ENCODE assay signal across 8 cellular contexts in the genomic region with DNA sequence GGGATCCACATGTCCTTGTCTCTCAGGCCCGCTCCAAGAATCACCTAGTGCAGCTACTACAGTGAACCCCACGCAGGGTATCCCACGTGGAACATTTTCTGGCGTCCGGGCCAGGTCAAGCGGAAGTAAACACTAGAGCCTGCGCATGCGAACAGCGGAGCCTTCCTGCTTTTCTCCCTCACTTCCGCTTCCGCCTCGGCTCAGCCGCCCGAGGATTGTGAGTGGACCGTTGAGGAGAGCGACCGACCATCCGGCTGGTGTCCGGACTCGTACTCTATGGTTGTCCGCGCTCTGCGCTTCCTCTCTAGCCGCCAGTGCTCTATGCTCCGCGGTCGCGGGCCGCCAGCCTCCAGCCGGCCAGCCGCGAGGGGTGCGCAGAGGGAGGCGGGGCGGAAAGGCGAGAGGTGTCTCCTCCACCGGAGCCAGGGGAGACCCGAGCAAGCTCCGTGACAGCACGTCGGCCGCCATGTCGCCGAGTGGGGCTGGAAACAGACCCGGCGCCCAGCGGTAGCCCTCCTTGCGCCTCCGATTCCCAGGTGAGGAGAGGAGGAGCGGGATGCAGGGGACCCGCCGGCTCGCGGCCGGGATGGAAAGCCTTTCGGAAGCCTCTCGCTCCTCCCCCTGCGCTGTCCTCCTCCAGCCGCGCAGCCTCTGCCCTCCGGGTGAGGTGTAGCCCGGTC. TPM values are rescaled to one million over a fixed set of nuclear protein-coding genes. Genes with fewer than 3 reads are reported as not detected.
DNase-seq lines count a peak whose midpoint lies in the region; ATAC-seq and TF ChIP-seq lines count a peak whose summit lies in the region.

A gene with protein sequence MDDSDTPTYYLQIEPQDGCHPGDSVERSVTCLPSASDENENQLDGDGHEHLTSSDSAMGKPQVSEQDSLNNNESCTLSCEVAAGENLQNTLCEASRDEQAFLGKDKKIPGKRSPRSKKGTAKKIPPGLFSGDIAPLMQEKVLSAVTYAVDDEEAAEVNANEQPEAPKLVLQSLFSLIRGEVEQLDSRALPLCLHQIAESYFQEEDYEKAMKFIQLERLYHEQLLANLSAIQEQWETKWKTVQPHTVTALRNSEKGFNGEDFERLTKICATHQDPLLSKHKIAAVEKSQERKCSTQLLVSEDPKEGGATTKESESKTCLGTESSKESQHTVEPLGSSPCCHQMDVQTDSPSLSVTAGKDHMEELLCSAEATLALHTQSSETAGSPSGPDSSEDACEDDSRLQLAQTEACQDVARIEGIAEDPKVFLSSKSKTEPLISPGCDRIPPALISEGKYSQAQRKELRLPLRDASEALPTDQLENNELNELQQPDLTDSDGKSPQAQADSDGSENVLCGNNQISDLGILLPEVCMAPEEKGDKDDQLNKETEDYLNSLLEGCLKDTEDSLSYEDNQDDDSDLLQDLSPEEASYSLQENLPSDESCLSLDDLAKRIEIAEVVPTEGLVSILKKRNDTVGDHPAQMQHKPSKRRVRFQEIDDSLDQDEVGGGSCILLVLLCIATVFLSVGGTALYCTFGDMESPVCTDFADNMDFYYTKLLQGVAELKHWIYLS (plus strand): TSS at position 329 of the 680 bp plus-strand sequence. CDS start 25,107 bp downstream, outside the sequence.
A gene with protein sequence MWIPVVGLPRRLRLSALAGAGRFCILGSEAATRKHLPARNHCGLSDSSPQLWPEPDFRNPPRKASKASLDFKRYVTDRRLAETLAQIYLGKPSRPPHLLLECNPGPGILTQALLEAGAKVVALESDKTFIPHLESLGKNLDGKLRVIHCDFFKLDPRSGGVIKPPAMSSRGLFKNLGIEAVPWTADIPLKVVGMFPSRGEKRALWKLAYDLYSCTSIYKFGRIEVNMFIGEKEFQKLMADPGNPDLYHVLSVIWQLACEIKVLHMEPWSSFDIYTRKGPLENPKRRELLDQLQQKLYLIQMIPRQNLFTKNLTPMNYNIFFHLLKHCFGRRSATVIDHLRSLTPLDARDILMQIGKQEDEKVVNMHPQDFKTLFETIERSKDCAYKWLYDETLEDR (minus strand): TSS at position 134 of the 680 bp plus-strand sequence. CDS start 123 bp downstream, at position 11.

- H3K36me3 Mint-ChIP-seq in WTC11, result peaks cover 6% of the 10 kb centered on the region; the same call in 1 of the 2 replicates

- TF ChIP-seq CTCF in AG04449 (IDR thresholded peaks at IDR 0.05; ENCODE audit: insufficient read depth, low read length, missing control alignments) (no peak), WTC11 (IDR thresholded peaks at IDR 0.05) (no peak), cardiac fibroblast (IDR thresholded peaks at IDR 0.05; ENCODE audit: low read depth, low read length) (no peak), smooth muscle cell (IDR thresholded peaks at IDR 0.05; ENCODE audit: borderline replicate concordance, insufficient read depth, poor library complexity, severe bottlenecking) (no peak)

- under 1% methylated on average over 54 of the region's 62 CpGs for WGBS in smooth muscle cell (ENCODE audit: low lambda C conversion rate)

- peak within 1 kb of the TSS; percentile 94 for H3K4me2 ChIP-seq in smooth muscle cell

- ATAC-seq in GM18873 (IDR thresholded peaks at IDR 0.05; ENCODE audit: low FRiP score, unreplicated experiment) (peak; percentile 95), HG03139 (IDR thresholded peaks at IDR 0.05; ENCODE audit: unreplicated experiment) (peak; percentile 94), WTC11 (peak; percentile 98)

- H3K9me3 Mint-ChIP-seq in WTC11, result no peaks in the 10 kb centered on the region

- H3K36me3 ChIP-seq in smooth muscle cell (ENCODE audit: low read depth), result no peaks in the 10 kb centered on the region

- peak within 1 kb of the TSS; percentile 83 for H3K27ac ChIP-seq in smooth muscle cell (ENCODE audit: low read depth)

- H2AFZ ChIP-seq in smooth muscle cell (ENCODE audit: low read depth), result peak within 1 kb of the TSS; percentile 87

- H3K9ac ChIP-seq in smooth muscle cell (ENCODE audit: low read depth), result peak within 1 kb of the TSS; percentile 83

- CTCF ChIA-PET in AG04449 (lab: Yijun Ruan, JAX) (interaction anchor here (1.3 to 2.6 kb wide), 7 partner anchors 27 to 157 kb away, joined by 3 to 8 read pairs (median 4); no protein-coding TSS in a partner anchor), WTC11 (lab: Charles Lee) (interaction anchor here (1.0 kb wide), 1 partner anchor 123 kb away, joined by 4 read pairs; no protein-coding TSS in a partner anchor)

- no peaks in the 10 kb centered on the region for H3F3A ChIP-seq in smooth muscle cell (ENCODE audit: low read depth)

- H3K4me3 ChIP-seq in AG04449 (ENCODE audit: low read depth, low read length) (peak within 1 kb of the TSS; percentile 92), cardiac fibroblast (replicated peaks in 1 of 2; ENCODE audit: low read depth in 2 of 2, low read length in 2 of 2) (peak within 1 kb of the TSS; percentile 98), smooth muscle cell (peak within 1 kb of the TSS; percentile 79)

- H3K4me3 Mint-ChIP-seq in WTC11, result peak within 1 kb of the TSS; percentile 98

- peaks cover 58% of the 10 kb centered on the region for H3K79me2 ChIP-seq in smooth muscle cell (ENCODE audit: low read depth)

- no peaks in the 10 kb centered on the region for H3K27me3 Mint-ChIP-seq in WTC11 (ENCODE audit: low read depth)

- H3K4me1 Mint-ChIP-seq in WTC11, result peaks cover 14% of the 10 kb centered on the region

- peaks cover 3% of the 10 kb centered on the region for H4K20me1 ChIP-seq in smooth muscle cell (ENCODE audit: low read depth)

- H3K9me3 ChIP-seq in smooth muscle cell (replicated peaks; ENCODE audit: low read depth), result no peaks in the 10 kb centered on the region

- peaks cover 19% of the 10 kb centered on the region for H3K4me1 ChIP-seq in smooth muscle cell (ENCODE audit: low read depth)

- POLR2A ChIA-PET in AG04449 (lab: Yijun Ruan, JAX), result interaction anchor here (0.9 to 2.7 kb wide), 6 partner anchors 7 to 78 kb away, joined by 3 to 9 read pairs (median 3); no protein-coding TSS in a partner anchor
- POLR2A ChIA-PET in WTC11 (lab: Charles Lee), result no interaction called here

- H3K27me3 ChIP-seq in smooth muscle cell (ENCODE audit: low read depth), result no peaks in the 10 kb centered on the region

- peak within 1 kb of the TSS; percentile 96 for H3K27ac Mint-ChIP-seq in WTC11

- peak; percentile 93 for DNase-seq in AG04449 (ENCODE audit: low read depth, low spot score)
- DNase-seq in NCI-H2227 (lab: John Stamatoyannopoulos, UW; ENCODE audit: unreplicated experiment), result peak; percentile 99
- DNase-seq in WTC11 (ENCODE audit: low spot score), result peak; percentile 97
- DNase-seq in cardiac fibroblast (ENCODE audit: low read depth in 2 of 2), result peak; percentile 99
- DNase-seq in iPS-NIHi7 (ENCODE audit: extremely low spot score), result peak; percentile 96
- DNase-seq in smooth muscle cell (lab: John Stamatoyannopoulos, UW; ENCODE audit: unreplicated experiment), result peak; percentile 91

TF ChIP-seq in WTC11, 78 proteins besides CTCF, POLR2A, EP300 and RAD21 (continues in another document):
- TF ChIP-seq TCF7 (CRISPR knock-in tag; IDR thresholded peaks at IDR 0.05; ENCODE audit: low read depth) (no peak), RELA (CRISPR knock-in tag; IDR thresholded peaks at IDR 0.05; ENCODE audit: borderline replicate concordance) (peak; percentile 59; the same call in 1 of the 2 replicates), CREM (CRISPR knock-in tag; IDR thresholded peaks at IDR 0.05) (peak; percentile 53)
- TF ChIP-seq, protein P1, sequence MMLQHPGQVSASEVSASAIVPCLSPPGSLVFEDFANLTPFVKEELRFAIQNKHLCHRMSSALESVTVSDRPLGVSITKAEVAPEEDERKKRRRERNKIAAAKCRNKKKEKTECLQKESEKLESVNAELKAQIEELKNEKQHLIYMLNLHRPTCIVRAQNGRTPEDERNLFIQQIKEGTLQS (CRISPR knock-in tag; conservative IDR thresholded peaks at IDR 0.05), result no peak
- TF ChIP-seq, protein P2, sequence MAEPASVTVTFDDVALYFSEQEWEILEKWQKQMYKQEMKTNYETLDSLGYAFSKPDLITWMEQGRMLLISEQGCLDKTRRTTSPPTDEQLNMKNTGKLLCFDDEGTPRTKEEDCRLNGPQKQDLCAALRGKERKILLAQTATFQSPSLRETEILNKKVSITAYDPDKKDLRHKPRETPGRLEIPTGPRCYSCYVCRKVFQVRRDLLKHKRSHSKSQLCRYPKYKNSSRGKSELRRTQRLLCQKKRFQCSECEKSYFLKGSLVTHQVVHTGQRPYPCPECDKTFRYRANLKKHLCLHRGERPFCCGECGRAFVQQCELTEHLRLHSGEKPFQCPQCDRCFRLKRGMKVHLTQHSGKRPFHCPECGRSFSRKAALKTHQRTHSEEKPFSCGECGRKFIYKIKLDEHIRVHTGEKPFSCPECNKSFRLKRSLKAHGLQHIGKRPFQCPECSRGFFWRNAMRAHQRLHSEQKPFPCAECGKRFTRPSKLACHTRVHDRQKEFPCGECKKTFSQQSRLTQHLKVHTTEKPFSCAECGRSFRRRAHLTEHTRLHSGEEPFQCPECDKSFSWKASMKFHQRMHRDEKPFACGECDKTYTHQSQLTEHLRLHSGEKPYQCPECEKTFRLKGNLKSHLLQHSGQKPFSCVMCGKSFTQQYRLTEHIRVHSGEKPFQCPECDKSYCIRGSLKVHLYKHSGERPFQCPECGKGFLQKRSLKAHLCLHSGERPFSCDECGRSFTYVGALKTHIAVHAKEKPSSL (CRISPR knock-in tag; conservative IDR thresholded peaks at IDR 0.05), result no peak

RNA-seq across cellular contexts. Expression of the first gene that starts in this region (rescaled TPM):
- total RNA-seq in WTC11 (2021) (17.2 to 18.4 TPM (median 17.5 TPM) in 3 replicates), smooth muscle cell (11.0 and 16.9 TPM in 2 replicates)
- polyA plus RNA-seq in smooth muscle cell, result 6.7 and 7.3 TPM in 2 replicates

RNA-seq across cellular contexts. Expression of the second gene that starts in this region (rescaled TPM):
- total RNA-seq in WTC11 (2021) (16.1 to 17.3 TPM (median 16.5 TPM) in 3 replicates), smooth muscle cell (22.5 and 24.0 TPM in 2 replicates)
- polyA plus RNA-seq in smooth muscle cell, result 15.0 and 16.8 TPM in 2 replicates

Comparison
In these comparisons a context has a peak if more than half of its experiments do, and no peak if none do; other contexts are left out.
1. Peak in every context shown above with its lines: DNase-seq, ATAC-seq, H3K4me3 ChIP-seq and H3K27ac ChIP-seq.